23 cellular contexts compared by ENCODE assay signal in the genomic region with DNA sequence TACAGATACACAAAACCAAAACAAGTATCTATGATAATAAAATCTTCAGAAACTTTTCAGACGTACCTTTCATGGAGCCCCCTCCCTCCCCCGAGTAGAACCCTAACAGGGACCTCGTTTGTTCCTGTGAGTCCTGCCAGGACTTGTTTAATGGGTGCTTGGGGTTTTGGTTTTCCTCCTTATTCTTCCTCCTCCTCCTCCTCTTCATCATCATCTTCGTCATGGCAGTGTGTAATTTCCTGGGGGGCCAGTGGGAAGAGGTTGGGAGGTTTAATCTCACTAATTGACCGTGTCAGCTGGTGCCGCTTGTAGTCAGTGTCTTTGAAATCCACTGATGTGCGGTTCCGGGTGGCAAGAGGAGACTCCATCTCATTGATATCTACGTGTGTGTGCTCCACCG.
"Had no signal": no experiment of that assay in that cellular context is flagged by ENCODE, and none has a peak within 500 bp of the region (broad histone marks: within the 10 kb centered on the region; RNA-seq: fewer than 3 reads in every experiment).

No MANE protein-coding gene starts in this region.

- ATAC-seq: activated CD4-positive, CD25-positive, alpha-beta regulatory T cell treated with anti-CD3 and anti-CD28 coated beads, Interleukin-2, amount 50 U/mL, for 24 hours; left lung; lower lobe of right lung; natural killer cell treated with Interleukin-12 subunit alpha and Interleukin-12 subunit beta and Interleukin-15 and Interleukin-18, amount 100 ng/mL, for 72 hours; right lobe of liver had no signal

- H3K9me3 ChIP-seq: colonic mucosa, left lung, lower lobe of right lung, right lobe of liver, stomach, thyroid gland, upper lobe of left lung, vagina had no signal

- H3K27me3 Mint-ChIP-seq: central memory CD8-positive, alpha-beta T cell; natural killer cell treated with Interleukin-12 subunit alpha and Interleukin-12 subunit beta and Interleukin-15 and Interleukin-18, amount 100 ng/mL, for 72 hours had no signal

- H3K27ac ChIP-seq: colonic mucosa, left lung, lower lobe of right lung, right lobe of liver, SK-N-MC, stomach, thyroid gland, upper lobe of left lung, vagina, VCaP had no signal

- H3K4me1 Mint-ChIP-seq: central memory CD8-positive, alpha-beta T cell had no signal

- DNase-seq: activated CD4-positive, alpha-beta T cell treated with anti-CD3 and anti-CD28 coated beads, Interleukin-2, amount 50 U/mL, for 1 hour; activated CD8-positive, alpha-beta memory T cell treated with anti-CD3 and anti-CD28 coated beads for 24 hours; activated T-cell treated with anti-CD3 and anti-CD28 coated beads, Interleukin-2, amount 50 U/mL, for 1 hour; anterior cingulate cortex; colonic mucosa; effector CD8-positive, alpha-beta T cell; left lung; lower lobe of right lung; mesendoderm; right lobe of liver; stimulated activated CD4-positive, alpha-beta T cell treated with anti-CD3 and anti-CD28 coated beads, Interleukin-12 subunit alpha, Interleukin-12 subunit beta, amount 100 ng/mL, for 4 hours; stimulated activated CD4-positive, alpha-beta T cell treated with anti-CD3 and anti-CD28 coated beads, Interleukin-4, amount 100 ng/mL, for 1 hour; stomach; T-helper 9 cell; thyroid gland; upper lobe of left lung had no signal

- H3K27ac Mint-ChIP-seq: natural killer cell treated with Interleukin-12 subunit alpha and Interleukin-12 subunit beta and Interleukin-15 and Interleukin-18, amount 100 ng/mL, for 72 hours; T-helper 1 cell treated with Interleukin-12 subunit alpha and Interleukin-12 subunit beta and Interleukin-4 antibody, amounts not matched to agents 30 μg/mL and 1 μg/mL, for 36 hours had no signal

- H3K9me3 Mint-ChIP-seq: central memory CD8-positive, alpha-beta T cell; natural killer cell treated with Interleukin-12 subunit alpha and Interleukin-12 subunit beta and Interleukin-15 and Interleukin-18, amount 100 ng/mL, for 72 hours; T-helper 1 cell treated with Interleukin-12 subunit alpha and Interleukin-12 subunit beta and Interleukin-4 antibody, amounts not matched to agents 30 μg/mL and 1 μg/mL, for 36 hours had no signal

- H3K4me3 Mint-ChIP-seq: central memory CD8-positive, alpha-beta T cell; natural killer cell treated with Interleukin-12 subunit alpha and Interleukin-12 subunit beta and Interleukin-15 and Interleukin-18, amount 100 ng/mL, for 72 hours; T-helper 1 cell treated with Interleukin-12 subunit alpha and Interleukin-12 subunit beta and Interleukin-4 antibody, amounts not matched to agents 30 μg/mL and 1 μg/mL, for 36 hours had no signal

- H3K27me3 ChIP-seq: colonic mucosa, left lung, right lobe of liver, stomach, thyroid gland, upper lobe of left lung, vagina had no signal
